Comparison of ENCODE assay signal across 8 cellular contexts in the genomic region with DNA sequence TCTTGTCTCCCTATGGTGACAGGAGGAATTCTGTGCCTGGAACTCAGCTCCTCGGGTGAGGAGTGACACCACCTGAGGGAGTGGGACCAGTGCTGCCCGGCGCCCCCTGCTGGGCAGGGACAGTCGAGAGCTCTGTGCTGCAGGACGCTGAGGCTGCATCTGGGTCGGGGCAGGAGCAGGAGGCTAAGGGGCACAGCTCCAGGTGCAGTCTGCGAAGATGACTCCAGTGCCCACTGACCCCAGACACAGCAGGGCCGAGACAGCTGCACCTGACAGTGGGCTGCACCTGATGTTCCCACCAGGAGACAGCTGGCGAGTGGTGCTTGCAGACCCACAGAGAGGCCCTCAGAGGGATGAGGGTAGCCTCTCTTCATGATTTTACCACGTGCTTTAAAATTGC.
DNase-seq lines count a peak whose midpoint lies in the region; ATAC-seq and TF ChIP-seq lines count a peak whose summit lies in the region.
"Had no signal": no experiment of that assay in that cellular context is flagged by ENCODE, and none has a peak within 500 bp of the region (broad histone marks: within the 10 kb centered on the region; RNA-seq: fewer than 3 reads in every experiment).

No MANE protein-coding gene starts in this region.

- no peaks in the 10 kb centered on the region for H3K9me3 ChIP-seq in OCI-LY3 (ENCODE audit: insufficient read depth, low read length)
- no peaks in the 10 kb centered on the region for H3K9me3 ChIP-seq in hepatocyte (ENCODE audit: low read depth)

- H3K27ac ChIP-seq in OCI-LY3 (ENCODE audit: low read length) (no peak overlapping the region), hepatocyte (no peak overlapping the region)
- H3K27ac ChIP-seq: SK-N-MC had no signal

- peak; percentile 15 for DNase-seq in activated gamma-delta T cell treated with anti-CD3 and anti-CD28 coated beads, Interleukin-2, amount 50 U/mL, for 16 hours (ENCODE audit: low read depth)
- peak; percentile 80 for DNase-seq in hepatocyte (ENCODE audit: low spot score)
- DNase-seq in stimulated activated CD4-positive, alpha-beta T cell treated with anti-CD3 and anti-CD28 coated beads, Interleukin-4, amount 100 ng/mL, for 48 hours (ENCODE audit: low read depth in 2 of 2): peak; percentile 30 to 46
- DNase-seq in NCI-H1092 (lab: John Stamatoyannopoulos, UW): no peak

- no peaks in the 10 kb centered on the region for H3K9me2 ChIP-seq in hepatocyte (replicated peaks; ENCODE audit: insufficient read depth)

- H3K27me3 ChIP-seq in OCI-LY3 (ENCODE audit: low read depth, low read length): no peaks in the 10 kb centered on the region
- no peaks in the 10 kb centered on the region for H3K27me3 ChIP-seq in hepatocyte

- H2AFZ ChIP-seq in OCI-LY3 (ENCODE audit: low read depth, low read length) (no peak overlapping the region), hepatocyte (no peak overlapping the region)

- H3K4me3 ChIP-seq in OCI-LY3 (ENCODE audit: low read length) (no peak overlapping the region), hepatocyte (no peak overlapping the region)
- H3K4me3 ChIP-seq: SK-N-MC had no signal

- TF ChIP-seq CTCF in OCI-LY3 (IDR thresholded peaks at IDR 0.05; ENCODE audit: low read depth, low read length): peak; percentile 50
- peak; percentile 62 for TF ChIP-seq CTCF in hepatocyte (IDR thresholded peaks at IDR 0.05; ENCODE audit: poor library complexity)

- no peaks in the 10 kb centered on the region for H3K79me2 ChIP-seq in OCI-LY3 (ENCODE audit: low read length)
- H3K79me2 ChIP-seq in hepatocyte: no peaks in the 10 kb centered on the region

- ATAC-seq in GM18909 (IDR thresholded peaks at IDR 0.05; ENCODE audit: poor library complexity, unreplicated experiment) (peak; percentile 55), GM21786 (IDR thresholded peaks at IDR 0.05; ENCODE audit: unreplicated experiment) (no peak)

- WGBS in hepatocyte (ENCODE audit: low lambda C conversion rate, missing lambda C conversion rate): 31% methylated on average over 10 of the region's 10 CpGs

- no peaks in the 10 kb centered on the region for H3K4me1 ChIP-seq in OCI-LY3 (ENCODE audit: low read length)
- no peaks in the 10 kb centered on the region for H3K4me1 ChIP-seq in hepatocyte (ENCODE audit: insufficient read depth)

- H3K4me2 ChIP-seq in OCI-LY3 (ENCODE audit: low read length) (no peak overlapping the region), hepatocyte (no peak overlapping the region)

- H4K20me1 ChIP-seq in OCI-LY3 (ENCODE audit: insufficient read depth, low read length): no peaks in the 10 kb centered on the region
- H4K20me1 ChIP-seq in hepatocyte (ENCODE audit: insufficient read depth, poor library complexity, severe bottlenecking): no peaks in the 10 kb centered on the region

- no peak overlapping the region for H3K9ac ChIP-seq in OCI-LY3 (ENCODE audit: low read length)

- H3K36me3 ChIP-seq in OCI-LY3 (replicated peaks; ENCODE audit: low read depth, low read length) (no peaks in the 10 kb centered on the region), hepatocyte (replicated peaks; ENCODE audit: insufficient read depth, low read depth) (no peaks in the 10 kb centered on the region)
